In genomic region chr15:90105521-90105920, GRCh38 we compare ENCODE assay signal across 21 cellular contexts.
"Had no signal": no experiment of that assay in that cellular context is flagged by ENCODE, and none has a peak within 500 bp of the region (broad histone marks: within the 10 kb centered on the region; RNA-seq: fewer than 3 reads in every experiment).

No MANE protein-coding gene starts in this region.

- H3K4me3 Mint-ChIP-seq: activated CD4-positive, alpha-beta T cell treated with anti-CD3 and anti-CD28 coated beads, Interleukin-2, amount 10 ng/mL, durations not matched to agents 24 days and 14 days; activated CD8-positive, alpha-beta T cell treated with anti-CD3 and anti-CD28 coated beads, Interleukin-2, amount 10 ng/mL, durations not matched to agents 7 days and 5 days; activated naive CD4-positive, alpha-beta T cell treated with anti-CD3 and anti-CD28 coated beads, Interleukin-2, amount 10 ng/mL, durations not matched to agents 7 days and 5 days; activated naive CD8-positive, alpha-beta T cell treated with anti-CD3 and anti-CD28 coated beads, Interleukin-2, amount 50 U/mL, for 24 hours; activated T-cell treated with anti-CD3 and anti-CD28 coated beads, Interleukin-2, amount 50 U/mL, for 4 hours; T-cell had no signal

- ATAC-seq: activated CD8-positive, alpha-beta T cell treated with anti-CD3 and anti-CD28 coated beads, Interleukin-2, amount 10 ng/mL, durations not matched to agents 7 days and 5 days; activated naive CD8-positive, alpha-beta T cell treated with anti-CD3 and anti-CD28 coated beads, Interleukin-2, amount 50 U/mL, for 24 hours; activated T-cell treated with anti-CD3 and anti-CD28 coated beads, Interleukin-2, amount 50 U/mL, for 4 hours; left colon; SK-N-SH treated with all-trans-retinoic acid at 6 μM for 48 hours; T-cell had no signal

- H3K36me3 Mint-ChIP-seq: T-cell had no signal

- H3K27me3 Mint-ChIP-seq: activated naive CD8-positive, alpha-beta T cell treated with anti-CD3 and anti-CD28 coated beads, Interleukin-2, amount 50 U/mL, for 24 hours had no signal

- H3K27me3 ChIP-seq: brain microvascular endothelial cell, hepatocyte, transverse colon, vagina had no signal

- H3K9me3 Mint-ChIP-seq: activated CD4-positive, alpha-beta T cell treated with anti-CD3 and anti-CD28 coated beads, Interleukin-2, amount 10 ng/mL, durations not matched to agents 24 days and 14 days; activated naive CD4-positive, alpha-beta T cell treated with anti-CD3 and anti-CD28 coated beads, Interleukin-2, amount 10 ng/mL, durations not matched to agents 7 days and 5 days; activated naive CD8-positive, alpha-beta T cell treated with anti-CD3 and anti-CD28 coated beads, Interleukin-2, amount 50 U/mL, for 24 hours; activated T-cell treated with anti-CD3 and anti-CD28 coated beads, Interleukin-2, amount 50 U/mL, for 4 hours; T-cell had no signal

- H3K27ac ChIP-seq: brain microvascular endothelial cell, hepatocyte, vagina had no signal

- DNase-seq: activated CD4-positive, alpha-beta T cell treated with anti-CD3 and anti-CD28 coated beads, Interleukin-2, amount 10 ng/mL, durations not matched to agents 24 days and 14 days; activated CD8-positive, alpha-beta T cell treated with anti-CD3 and anti-CD28 coated beads, Interleukin-2, amount 10 ng/mL, durations not matched to agents 7 days and 5 days; activated naive CD4-positive, alpha-beta T cell treated with anti-CD3 and anti-CD28 coated beads, Interleukin-2, amount 10 ng/mL, durations not matched to agents 7 days and 5 days; activated naive CD8-positive, alpha-beta T cell treated with anti-CD3 and anti-CD28 coated beads, Interleukin-2, amount 50 U/mL, for 24 hours; activated T-cell treated with anti-CD3 and anti-CD28 coated beads, Interleukin-2, amount 50 U/mL, for 4 hours; anterior cingulate cortex; brain microvascular endothelial cell; cerebellar nuclear complex; effector CD4-positive, alpha-beta T cell; midbrain; stimulated activated CD4-positive, alpha-beta T cell treated with anti-CD3 and anti-CD28 coated beads, Interleukin-12 subunit alpha, Interleukin-12 subunit beta, amount 100 ng/mL, for 4 hours; stimulated activated CD4-positive, alpha-beta T cell treated with anti-CD3 and anti-CD28 coated beads, Interleukin-1b, Interleukin-23, amount 100 ng/mL, for 48 hours; stimulated activated naive CD4-positive, alpha-beta T cell treated with Interleukin-2 at 50 U/mL for 16 hours; substantia nigra; T-cell; transverse colon had no signal

- H3K27ac Mint-ChIP-seq: activated CD4-positive, alpha-beta T cell treated with anti-CD3 and anti-CD28 coated beads, Interleukin-2, amount 10 ng/mL, durations not matched to agents 24 days and 14 days; activated CD8-positive, alpha-beta T cell treated with anti-CD3 and anti-CD28 coated beads, Interleukin-2, amount 10 ng/mL, durations not matched to agents 7 days and 5 days; activated naive CD4-positive, alpha-beta T cell treated with anti-CD3 and anti-CD28 coated beads, Interleukin-2, amount 10 ng/mL, durations not matched to agents 7 days and 5 days; activated naive CD8-positive, alpha-beta T cell treated with anti-CD3 and anti-CD28 coated beads, Interleukin-2, amount 50 U/mL, for 24 hours; T-cell had no signal

- H3K9me3 ChIP-seq: transverse colon, vagina had no signal

- H3K4me3 ChIP-seq: hepatocyte, lung, transverse colon, vagina had no signal

- H3K36me3 ChIP-seq: brain microvascular endothelial cell, transverse colon, vagina had no signal
